ENCODE assay signal across 2 cellular contexts in genomic region chr19:1000095-1000494, GRCh38.
A peak's percentile ranks its signal among the peaks of the same experiment; 100 is the strongest.
TF ChIP-seq lines count a peak whose summit lies in the region.

Gene GRIN3B, plus strand, starts transcription at chr19:1000419. Its CDS starts 19 bp downstream, at chr19:1000438.

TF ChIP-seq in H1, 55 proteins besides CTCF, POLR2A, EP300 and RAD21 (continued from another document):
- TF ChIP-seq CEBPB (IDR thresholded peaks at IDR 0.05; ENCODE audit: low read depth, low read length) (no peak), CTBP2 (IDR thresholded peaks at IDR 0.05; ENCODE audit: borderline replicate concordance, insufficient read depth, insufficient read length, low read length) (no peak), MAX (IDR thresholded peaks at IDR 0.05) (0 out of 2 replicates have a peak, but pooled peaks have one; percentile 23), HDAC2 (IDR thresholded peaks at IDR 0.05; ENCODE audit: borderline replicate concordance in 1 of 2, low read depth in 2 of 2, low read length in 2 of 2) (peak in 1 of 2 experiments; percentile 23; a peak in 2 of 4 replicates), NANOG (IDR thresholded peaks at IDR 0.05; ENCODE audit: insufficient read depth, low read depth, low read length, poor library complexity, severe bottlenecking) (no peak), TCF12 (IDR thresholded peaks at IDR 0.05; ENCODE audit: low read depth, low read length) (0 out of 2 replicates have a peak, but pooled peaks have one; percentile 49), ASH2L (IDR thresholded peaks at IDR 0.05; ENCODE audit: low read length) (no peak), KDM4A (IDR thresholded peaks at IDR 0.05; ENCODE audit: low read depth, low read length, severe bottlenecking) (peak; percentile 76), KDM1A (IDR thresholded peaks at IDR 0.05; ENCODE audit: borderline replicate concordance, low read length) (no peak), RNF2 (IDR thresholded peaks at IDR 0.05; ENCODE audit: borderline replicate concordance, low read depth, low read length, missing control alignments, poor library complexity, severe bottlenecking) (no peak), CBX8 (IDR thresholded peaks at IDR 0.05; ENCODE audit: borderline replicate concordance, low read depth, low read length) (no peak), GABPA (IDR thresholded peaks at IDR 0.05; ENCODE audit: borderline replicate concordance, insufficient read depth, low read length) (peak; percentile 72; the same call in 1 of the 2 replicates), SIN3A (conservative IDR thresholded peaks at IDR 0.05 in 1 of 2, IDR thresholded peaks at IDR 0.05 in 1 of 2; ENCODE audit: low read depth in 1 of 2, low read length in 2 of 2) (0 out of 4 replicates have a peak, but pooled peaks of 1 of the 2 experiments have one; percentile 28), CREB1 (IDR thresholded peaks at IDR 0.05) (peak; percentile 42; the same call in 1 of the 2 replicates)
TF ChIP-seq in H1: peak in this region for 8.

TF ChIP-seq in neural cell, 6 proteins besides CTCF, POLR2A, EP300 and RAD21 (continued from another document):
- TF ChIP-seq SMC3 (conservative IDR thresholded peaks at IDR 0.05; ENCODE audit: poor library complexity) (peak; percentile 61), REST (IDR thresholded peaks at IDR 0.05; ENCODE audit: borderline replicate concordance) (no peak)
